19 cellular contexts compared by ENCODE assay signal in genomic region chr2:135299165-135299564, GRCh38.
"Had no signal": no experiment of that assay in that cellular context is flagged by ENCODE, and none has a peak within 500 bp of the region (broad histone marks: within the 10 kb centered on the region; RNA-seq: fewer than 3 reads in every experiment).

No MANE protein-coding gene starts in this region.

- H3K4me3 ChIP-seq: gastrocnemius medialis, heart right ventricle, lower lobe of right lung, ovary, testis, upper lobe of right lung had no signal

- ATAC-seq: activated CD8-positive, alpha-beta T cell treated with anti-CD3 and anti-CD28 coated beads for 36 hours; activated T-cell treated with anti-CD3 and anti-CD28 coated beads, Interleukin-2, amount 50 U/mL, for 4 hours; gastrocnemius medialis; heart right ventricle; left colon; lower lobe of right lung; sciatic nerve; stimulated activated naive CD8-positive, alpha-beta T cell treated with anti-CD3 and anti-CD28 coated beads, Interleukin-15, amount 100 ng/mL, for 72 hours; upper lobe of right lung had no signal

- H3K27me3 ChIP-seq: gastrocnemius medialis, heart right ventricle, ovary, testis, upper lobe of right lung had no signal

- H3K27ac ChIP-seq: gastrocnemius medialis, heart right ventricle, lower lobe of right lung, ovary, testis, upper lobe of right lung had no signal

- H3K36me3 ChIP-seq: lower lobe of right lung, ovary, upper lobe of right lung had no signal

- DNase-seq: activated B cell treated with CpG ODN at 0.5 μM for 24 hours; activated CD4-positive, alpha-beta T cell treated with anti-CD3 and anti-CD28 coated beads for 48 hours; activated CD8-positive, alpha-beta T cell treated with anti-CD3 and anti-CD28 coated beads for 36 hours; activated gamma-delta T cell treated with Interleukin-2 at 50 U/mL for 16 hours; activated naive CD8-positive, alpha-beta T cell treated with anti-CD3 and anti-CD28 coated beads for 36 hours; activated T-cell treated with anti-CD3 and anti-CD28 coated beads, Interleukin-2, amount 50 U/mL, for 4 hours; amygdala; cortex of kidney; effector memory CD4-positive, alpha-beta T cell; gastrocnemius medialis; heart right ventricle; left colon; lower lobe of right lung; naive B cell; ovary; stimulated activated naive CD8-positive, alpha-beta T cell treated with anti-CD3 and anti-CD28 coated beads, Interleukin-15, amount 100 ng/mL, for 72 hours; testis; upper lobe of right lung had no signal

- H3K9me3 ChIP-seq: gastrocnemius medialis, testis had no signal

- H3K4me1 ChIP-seq: gastrocnemius medialis, heart right ventricle, lower lobe of right lung, testis, upper lobe of right lung had no signal
